In the genomic region with DNA sequence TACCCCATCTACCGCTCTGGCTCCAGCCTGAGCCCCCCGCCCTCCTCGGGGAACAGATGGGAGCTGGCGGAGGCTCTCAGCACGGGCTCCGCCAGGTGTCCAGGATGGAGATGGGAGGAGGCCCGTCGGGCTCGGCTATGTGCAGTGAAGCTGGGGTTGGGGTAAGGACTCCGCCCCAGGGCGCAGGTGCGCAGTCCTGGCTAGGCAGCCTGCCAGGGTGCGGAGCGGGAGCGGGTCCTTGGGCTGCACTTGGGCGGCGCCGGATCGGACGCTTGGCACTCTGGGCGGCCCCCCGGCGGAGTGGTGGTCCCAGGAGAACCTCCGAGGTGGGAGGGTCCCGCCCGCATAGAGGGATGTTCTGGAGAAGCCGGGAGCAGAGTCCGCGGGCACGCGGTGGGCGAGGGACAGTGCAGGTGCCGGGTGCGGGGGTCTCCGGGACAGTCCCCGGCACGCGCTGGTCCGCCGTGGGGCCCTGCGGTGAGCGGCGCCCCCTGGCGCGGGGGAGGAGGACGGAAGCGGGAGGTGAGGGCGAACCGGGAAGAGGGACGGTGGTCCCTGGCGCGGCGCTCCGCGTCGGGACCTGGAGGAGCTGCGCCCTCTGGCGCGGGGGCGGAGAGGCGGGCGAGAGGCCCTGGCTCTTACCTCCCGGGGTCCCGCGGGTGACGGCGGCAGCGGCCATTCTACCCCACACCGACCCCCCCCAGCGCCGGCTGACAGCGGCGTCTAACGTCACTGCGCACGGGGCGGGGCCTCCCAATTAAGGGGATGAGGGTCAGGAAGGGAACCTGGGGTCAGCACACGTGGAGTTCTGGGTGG, we compare ENCODE assay signal across 8 cellular contexts. TPM values are rescaled to one million over a fixed set of nuclear protein-coding genes. Genes with fewer than 3 reads are reported as not detected.
DNase-seq lines count a peak whose midpoint lies in the region; ATAC-seq lines count a peak whose summit lies in the region.

A gene with protein sequence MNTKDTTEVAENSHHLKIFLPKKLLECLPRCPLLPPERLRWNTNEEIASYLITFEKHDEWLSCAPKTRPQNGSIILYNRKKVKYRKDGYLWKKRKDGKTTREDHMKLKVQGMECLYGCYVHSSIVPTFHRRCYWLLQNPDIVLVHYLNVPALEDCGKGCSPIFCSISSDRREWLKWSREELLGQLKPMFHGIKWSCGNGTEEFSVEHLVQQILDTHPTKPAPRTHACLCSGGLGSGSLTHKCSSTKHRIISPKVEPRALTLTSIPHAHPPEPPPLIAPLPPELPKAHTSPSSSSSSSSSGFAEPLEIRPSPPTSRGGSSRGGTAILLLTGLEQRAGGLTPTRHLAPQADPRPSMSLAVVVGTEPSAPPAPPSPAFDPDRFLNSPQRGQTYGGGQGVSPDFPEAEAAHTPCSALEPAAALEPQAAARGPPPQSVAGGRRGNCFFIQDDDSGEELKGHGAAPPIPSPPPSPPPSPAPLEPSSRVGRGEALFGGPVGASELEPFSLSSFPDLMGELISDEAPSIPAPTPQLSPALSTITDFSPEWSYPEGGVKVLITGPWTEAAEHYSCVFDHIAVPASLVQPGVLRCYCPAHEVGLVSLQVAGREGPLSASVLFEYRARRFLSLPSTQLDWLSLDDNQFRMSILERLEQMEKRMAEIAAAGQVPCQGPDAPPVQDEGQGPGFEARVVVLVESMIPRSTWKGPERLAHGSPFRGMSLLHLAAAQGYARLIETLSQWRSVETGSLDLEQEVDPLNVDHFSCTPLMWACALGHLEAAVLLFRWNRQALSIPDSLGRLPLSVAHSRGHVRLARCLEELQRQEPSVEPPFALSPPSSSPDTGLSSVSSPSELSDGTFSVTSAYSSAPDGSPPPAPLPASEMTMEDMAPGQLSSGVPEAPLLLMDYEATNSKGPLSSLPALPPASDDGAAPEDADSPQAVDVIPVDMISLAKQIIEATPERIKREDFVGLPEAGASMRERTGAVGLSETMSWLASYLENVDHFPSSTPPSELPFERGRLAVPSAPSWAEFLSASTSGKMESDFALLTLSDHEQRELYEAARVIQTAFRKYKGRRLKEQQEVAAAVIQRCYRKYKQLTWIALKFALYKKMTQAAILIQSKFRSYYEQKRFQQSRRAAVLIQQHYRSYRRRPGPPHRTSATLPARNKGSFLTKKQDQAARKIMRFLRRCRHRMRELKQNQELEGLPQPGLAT (minus strand): TSS at position 725 of the 816 bp plus-strand sequence. CDS start 1,453 bp downstream, outside the sequence.

- ATAC-seq in GM18867 (IDR thresholded peaks at IDR 0.05; ENCODE audit: unreplicated experiment) = peak; percentile 79
- peak; percentile 76 for ATAC-seq in HG03108 (IDR thresholded peaks at IDR 0.05; ENCODE audit: unreplicated experiment)
- ATAC-seq in left colon = peak; percentile 83

- in situ Hi-C loops in ACHN (cut with HindIII; ENCODE audit: low pct_ligation_motif_present, low pct_unique_long_range_greater_than_20kb, low sequenced_read_pairs) = no loop called here

- peak; percentile 78 for DNase-seq in ACHN
- DNase-seq in NCI-H446 treated with DMSO at 0.1 percent for 48 hours (lab: John Stamatoyannopoulos, UW) = peak; percentile 27
- peak; percentile 86 to 88 for DNase-seq in activated CD4-positive, alpha-beta T cell treated with anti-CD3 and anti-CD28 coated beads for 4 hours
- peak; percentile 91 to 97 for DNase-seq in left colon
- peak; percentile 93 to 94 for DNase-seq in stimulated activated CD4-positive, alpha-beta T cell treated with anti-CD3 and anti-CD28 coated beads, Interleukin-2, amount 100 ng/mL, for 24 hours

- intact Hi-C loops in left colon (cut with DNase I, micrococcal nuclease) = loop anchor here in 1 of 2 donors (10.0 kb wide), 1 partner anchor 72 kb away; no protein-coding TSS in a partner anchor

- H3K27ac ChIP-seq in cingulate gyrus (ENCODE audit: low read depth, low read length) = peak within 1 kb of the TSS; percentile 91

RNA-seq across cellular contexts. Expression of the gene that starts here (rescaled TPM):
- 10 to 100 TPM; 49.1 to 52.2 TPM for total RNA-seq in left colon

Comparison
In these comparisons a context has a peak if more than half of its experiments do, and no peak if none do; other contexts are left out.
1. Peak in every context shown above with its lines: DNase-seq, ATAC-seq and H3K27ac ChIP-seq.
2. DNase-seq: peak in every context shown above with its lines; median percentile 94 in left colon; 94 in stimulated activated CD4-positive, alpha-beta T cell treated with anti-CD3 and anti-CD28 coated beads, Interleukin-2, amount 100 ng/mL, for 24 hours; 87 in activated CD4-positive, alpha-beta T cell treated with anti-CD3 and anti-CD28 coated beads for 4 hours; 78 in ACHN; 27 in NCI-H446 treated with DMSO at 0.1 percent for 48 hours.